Comparison of ENCODE assay signal across 4 cellular contexts in genomic region chr13:57140235-57140968, GRCh38. TPM values are rescaled to one million over a fixed set of nuclear protein-coding genes. Genes with fewer than 3 reads are reported as not detected.
"Had no signal": no experiment of that assay in that cellular context is flagged by ENCODE, and none has a peak within 500 bp of the region (broad histone marks: within the 10 kb centered on the region; RNA-seq: fewer than 3 reads in every experiment).

Gene PRR20A, plus strand, starts transcription at chr13:57140918. Its CDS starts 387 bp downstream, at chr13:57141305.

RNA-seq across cellular contexts. Expression of gene PRR20A, which starts in this region (rescaled TPM):
- total RNA-seq: LHCN-M2, M059J, MCF 10A, NCI-H460 had no signal
